Comparison of ENCODE assay signal across 8 cellular contexts in genomic region chr18:50967714-50968661, GRCh38. TPM values are rescaled to one million over a fixed set of nuclear protein-coding genes. Genes with fewer than 3 reads are reported as not detected.
DNase-seq lines count a peak whose midpoint lies in the region; ATAC-seq and TF ChIP-seq lines count a peak whose summit lies in the region.

Gene ELAC1, plus strand, starts transcription at chr18:50968040. Its CDS starts 6,365 bp downstream, at chr18:50974405.

- POLR2A ChIA-PET in activated CD4-positive, alpha-beta memory T cell treated with anti-CD3 and anti-CD28 coated beads, Interleukin-2, amount 10 ng/mL, durations not matched to agents 7 days and 5 days (lab: Charles Lee) = interaction anchor here (0.6 to 6.9 kb wide), 25 partner anchors 9 to 228 kb away, joined by 3 to 120 read pairs (median 4); partner anchors contain the start of genes ME2, MEX3C and SMAD4

- H3K9me3 ChIP-seq in duodenal mucosa (ENCODE audit: control insufficient read depth in 1 of 2, low read length in 2 of 2) (peaks cover 4 to 5% of the 10 kb centered on the region in 2 donors), lower lobe of right lung (peaks cover under 1% of the 10 kb centered on the region)

- CTCF ChIA-PET in activated CD4-positive, alpha-beta memory T cell treated with anti-CD3 and anti-CD28 coated beads, Interleukin-2, amount 10 ng/mL, durations not matched to agents 7 days and 5 days (lab: Charles Lee) = interaction anchor here (0.6 to 1.7 kb wide), 6 partner anchors 10 to 349 kb away, joined by 3 to 5 read pairs (median 4); no protein-coding TSS in a partner anchor

- H3K27me3 Mint-ChIP-seq in CD14-positive monocyte (ENCODE audit: low read depth in 3 of 3) = peaks cover 0 to 3% (median 0%) of the 10 kb centered on the region in 3 donors
- no peaks in the 10 kb centered on the region for H3K27me3 Mint-ChIP-seq in activated CD4-positive, alpha-beta memory T cell treated with anti-CD3 and anti-CD28 coated beads, Interleukin-2, amount 10 ng/mL, durations not matched to agents 7 days and 5 days

- TF ChIP-seq CTCF in CD14-positive monocyte (IDR thresholded peaks at IDR 0.05) (no peak), lower lobe of right lung (IDR thresholded peaks at IDR 0.05) (no peak)

- H3K4me3 Mint-ChIP-seq in CD14-positive monocyte = peak within 1 kb of the TSS; percentile 88 to 96
- peak within 1 kb of the TSS; percentile 97 for H3K4me3 Mint-ChIP-seq in activated CD4-positive, alpha-beta memory T cell treated with anti-CD3 and anti-CD28 coated beads, Interleukin-2, amount 10 ng/mL, durations not matched to agents 7 days and 5 days

- H3K36me3 ChIP-seq in duodenal mucosa (ENCODE audit: control insufficient read depth in 1 of 2, insufficient read depth in 2 of 2, low read length in 2 of 2) = no peaks in the 10 kb centered on the region
- no peaks in the 10 kb centered on the region for H3K36me3 ChIP-seq in lower lobe of right lung

- peak within 1 kb of the TSS; percentile 93 to 97 for H3K9ac ChIP-seq in duodenal mucosa (ENCODE audit: low read depth in 1 of 2, low read length in 2 of 2)

- peak within 1 kb of the TSS; percentile 90 to 91 for H3K4me3 ChIP-seq in duodenal mucosa (ENCODE audit: low read depth in 1 of 2, low read length in 2 of 2)
- peak within 1 kb of the TSS; percentile 83 for H3K4me3 ChIP-seq in lower lobe of right lung

- ATAC-seq in HG03457 (IDR thresholded peaks at IDR 0.05; ENCODE audit: unreplicated experiment) (peak; percentile 94), lower lobe of right lung (peak; percentile 99)

- H3K27me3 ChIP-seq in duodenal mucosa (ENCODE audit: control insufficient read depth in 1 of 2, insufficient read depth in 2 of 2, low read length in 2 of 2) (no peaks in the 10 kb centered on the region), lower lobe of right lung (ENCODE audit: low read depth) (no peaks in the 10 kb centered on the region)

- H3K36me3 Mint-ChIP-seq in CD14-positive monocyte = no peaks in the 10 kb centered on the region
- H3K36me3 Mint-ChIP-seq in activated CD4-positive, alpha-beta memory T cell treated with anti-CD3 and anti-CD28 coated beads, Interleukin-2, amount 10 ng/mL, durations not matched to agents 7 days and 5 days (ENCODE audit: low read depth) = peaks cover 11% of the 10 kb centered on the region

- H3K4me1 ChIP-seq in duodenal mucosa (ENCODE audit: control insufficient read depth in 1 of 2, insufficient read depth in 2 of 2, low read length in 2 of 2) = peaks cover 17 to 19% of the 10 kb centered on the region in 2 donors
- H3K4me1 ChIP-seq in lower lobe of right lung = peaks cover 17% of the 10 kb centered on the region

- H3K27ac ChIP-seq in duodenal mucosa (ENCODE audit: low read depth, low read length) (peak within 1 kb of the TSS; percentile 89), lower lobe of right lung (peak within 1 kb of the TSS; percentile 99)

- DNase-seq in CD14-positive monocyte (ENCODE audit: low spot score) = peak; percentile 56
- peak; percentile 66 for DNase-seq in GM19240 (ENCODE audit: insufficient read length, low spot score)
- DNase-seq in NCI-H69 (lab: John Stamatoyannopoulos, UW) = peak; percentile 99
- peak; percentile 67 for DNase-seq in activated CD4-positive, alpha-beta memory T cell treated with anti-CD3 and anti-CD28 coated beads, Interleukin-2, amount 10 ng/mL, durations not matched to agents 7 days and 5 days
- peak; percentile 89 for DNase-seq in lower lobe of right lung
- DNase-seq in stimulated activated CD4-positive, alpha-beta T cell treated with anti-CD3 and anti-CD28 coated beads, TNF-alpha, amount 100 ng/mL, for 24 hours (ENCODE audit: low read depth in 3 of 3) = peak; percentile 30 to 58 (median 41)

- H3K9me3 Mint-ChIP-seq in CD14-positive monocyte = peaks cover 3 to 15% (median 9%) of the 10 kb centered on the region in 7 donors
- peaks cover 11% of the 10 kb centered on the region for H3K9me3 Mint-ChIP-seq in activated CD4-positive, alpha-beta memory T cell treated with anti-CD3 and anti-CD28 coated beads, Interleukin-2, amount 10 ng/mL, durations not matched to agents 7 days and 5 days

- peaks cover 18% of the 10 kb centered on the region for H3K4me1 Mint-ChIP-seq in CD14-positive monocyte
- H3K4me1 Mint-ChIP-seq in activated CD4-positive, alpha-beta memory T cell treated with anti-CD3 and anti-CD28 coated beads, Interleukin-2, amount 10 ng/mL, durations not matched to agents 7 days and 5 days = peaks cover 28% of the 10 kb centered on the region

- H3K27ac Mint-ChIP-seq in CD14-positive monocyte = peak within 1 kb of the TSS; percentile 85 to 96 (median 93)
- peak within 1 kb of the TSS; percentile 80 for H3K27ac Mint-ChIP-seq in activated CD4-positive, alpha-beta memory T cell treated with anti-CD3 and anti-CD28 coated beads, Interleukin-2, amount 10 ng/mL, durations not matched to agents 7 days and 5 days

- intact Hi-C loops in CD14-positive monocyte (cut with micrococcal nuclease) = loop anchor here in 1 of 2 donors (5.0 to 10.0 kb wide), 2 partner anchors 64 to 227 kb away; partner anchors contain the start of genes MEX3C and SMAD4
- intact Hi-C loops in lower lobe of right lung (cut with DNase I) = no loop called here

RNA-seq across cellular contexts. Expression of gene ELAC1, which starts in this region (rescaled TPM):
- 10 to 100 TPM in 1 of 2 donors, 1 to 10 TPM in 1; 4.5 to 11.5 TPM for polyA plus RNA-seq in CD14-positive monocyte
- total RNA-seq in activated CD4-positive, alpha-beta memory T cell treated with anti-CD3 and anti-CD28 coated beads, Interleukin-2, amount 10 ng/mL, durations not matched to agents 7 days and 5 days = 1 to 10 TPM; 5.9 to 7.3 TPM
- total RNA-seq in lower lobe of right lung = 7.7 TPM

Comparison
In these comparisons a context has a peak if more than half of its experiments do, and no peak if none do; other contexts are left out.
1. Peak in every context shown above with its lines: DNase-seq, ATAC-seq, H3K4me3 ChIP-seq and H3K27ac ChIP-seq.
2. DNase-seq: peak in every context shown above with its lines; median percentile 99 in NCI-H69; 89 in lower lobe of right lung; 67 in activated CD4-positive, alpha-beta memory T cell treated with anti-CD3 and anti-CD28 coated beads, Interleukin-2, amount 10 ng/mL, durations not matched to agents 7 days and 5 days; 66 in GM19240; 56 in CD14-positive monocyte; 41 in stimulated activated CD4-positive, alpha-beta T cell treated with anti-CD3 and anti-CD28 coated beads, TNF-alpha, amount 100 ng/mL, for 24 hours.